ENCODE assay signal across 9 cellular contexts in the genomic region with DNA sequence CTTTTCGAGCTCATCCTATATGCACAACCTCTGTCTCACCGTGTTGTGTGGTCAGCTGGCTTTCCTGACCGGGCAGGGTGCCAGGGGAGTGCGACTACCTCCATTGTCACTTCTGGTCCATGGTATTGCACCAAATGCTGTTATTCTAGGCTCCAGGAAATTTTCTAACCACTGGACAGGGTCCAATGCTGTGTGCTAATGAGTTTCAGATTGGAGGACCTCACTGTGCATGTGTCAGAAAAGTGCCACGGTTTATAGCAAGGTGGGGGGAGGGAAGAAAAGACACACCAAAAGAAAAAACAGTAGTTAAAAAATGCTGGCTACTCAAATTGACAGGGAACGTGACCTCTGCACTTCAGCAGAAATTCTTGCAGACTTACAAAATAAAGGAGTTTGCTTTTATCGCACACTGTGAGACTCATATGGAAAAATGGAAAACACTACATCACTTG.
DNase-seq lines count a peak whose midpoint lies in the region; ATAC-seq, FAIRE-seq and TF ChIP-seq lines count a peak whose summit lies in the region.
"Had no signal": no experiment of that assay in that cellular context is flagged by ENCODE, and none has a peak within 500 bp of the region (broad histone marks: within the 10 kb centered on the region; RNA-seq: fewer than 3 reads in every experiment).

No MANE protein-coding gene starts in this region.

- POLR2A ChIA-PET in A549 (lab: Yijun Ruan, JAX): no interaction called here

- in situ Hi-C loops in KBM-7 (cut with MboI; ENCODE audit: low pct_unique_long_range_greater_than_20kb, low sequenced_read_pairs) (no loop called here), astrocyte of the cerebellum (cut with HindIII; ENCODE audit: low sequenced_read_pairs) (no loop called here), GM13977 (cut with MboI; ENCODE audit: low pct_unique_long_range_greater_than_20kb, low sequenced_read_pairs, unreplicated experiment) (no loop called here)

- no peak for TF ChIP-seq RAD21 in A549 (conservative IDR thresholded peaks at IDR 0.05 in 1 of 2, IDR thresholded peaks at IDR 0.05 in 1 of 2)

- intact Hi-C loops in lower lobe of right lung (cut with DNase I): no loop called here

- TF ChIP-seq POLR2A in A549 (IDR thresholded peaks at IDR 0.05; ENCODE audit: low read length): no peak

- no peaks in the 10 kb centered on the region for H3K27me3 ChIP-seq in lower lobe of right lung (ENCODE audit: low read depth)
- H3K27me3 ChIP-seq: upper lobe of left lung had no signal

- TF ChIP-seq CTCF in A549 (IDR thresholded peaks at IDR 0.05): no peak
- TF ChIP-seq CTCF in astrocyte of the cerebellum (IDR thresholded peaks at IDR 0.05; ENCODE audit: low read depth, low read length, missing control alignments): no peak
- no peak for TF ChIP-seq CTCF in lower lobe of right lung (IDR thresholded peaks at IDR 0.05)
- no peak for TF ChIP-seq CTCF in GM13977 (IDR thresholded peaks at IDR 0.05; ENCODE audit: extremely low read depth, insufficient read depth, missing control alignments)

- H3K36me3 ChIP-seq in lower lobe of right lung: no peaks in the 10 kb centered on the region
- H3K36me3 ChIP-seq: upper lobe of left lung had no signal

- H3K27ac ChIP-seq in A549 (peak overlapping the region; percentile 30 to 66; a peak in 5 of 6 replicates), lower lobe of right lung (no peak overlapping the region)

- DNase-seq in A549 (ENCODE audit: low read depth in 1 of 2, low spot score in 1 of 2): no peak
- DNase-seq in KBM-7: peak; percentile 21
- peak; percentile 39 for DNase-seq in astrocyte of the cerebellum (ENCODE audit: low read depth)
- DNase-seq in lower lobe of right lung: peak; percentile 56
- no peak for DNase-seq in GM13977 (ENCODE audit: low spot score)
- no peak for DNase-seq in GM19240 (ENCODE audit: insufficient read length, low spot score)
- no peak for DNase-seq in GOT3 (lab: John Stamatoyannopoulos, UW)

- CTCF ChIA-PET in A549 (lab: Yijun Ruan, JAX): interaction anchor here (0.6 kb wide), 1 partner anchor 87 kb away, joined by 4 read pairs; no protein-coding TSS in a partner anchor

- 44% methylated on average over 7 of the region's 7 CpGs for WGBS in A549 (ENCODE audit: missing lambda C conversion rate)

- ATAC-seq in A549 (no peak), lower lobe of right lung (peak in 1 of 2 donors; percentile 27), GM21381 (IDR thresholded peaks at IDR 0.05; ENCODE audit: unreplicated experiment) (no peak)

- no peak overlapping the region for H3K4me3 ChIP-seq in A549
- H3K4me3 ChIP-seq in astrocyte of the cerebellum (ENCODE audit: low read depth, low read length): no peak overlapping the region
- no peak overlapping the region for H3K4me3 ChIP-seq in lower lobe of right lung
- H3K4me3 ChIP-seq: upper lobe of left lung had no signal

- H3K9me3 ChIP-seq in A549 (no peaks in the 10 kb centered on the region), lower lobe of right lung (no peaks in the 10 kb centered on the region)
- H3K9me3 ChIP-seq: upper lobe of left lung had no signal

- no peak for TF ChIP-seq EP300 in A549 (IDR thresholded peaks at IDR 0.05)

- no peak for FAIRE-seq in A549 (lab: Jason Lieb, UNC)

- H3K4me1 ChIP-seq in A549 (peaks cover 49% of the 10 kb centered on the region), lower lobe of right lung (peaks cover 66% of the 10 kb centered on the region)

- H3K4me2 ChIP-seq in A549: peak overlapping the region; percentile 66

TF ChIP-seq in A549, 52 proteins besides CTCF, POLR2A, EP300 and RAD21:
- TF ChIP-seq HOXB5 (CRISPR knock-in tag; IDR thresholded peaks at IDR 0.05): no peak
- no peak for TF ChIP-seq NR3C1 (IDR thresholded peaks at IDR 0.05)
- TF ChIP-seq JUNB (IDR thresholded peaks at IDR 0.05): no peak
- no peak for TF ChIP-seq FOSB (CRISPR knock-in tag; IDR thresholded peaks at IDR 0.05)
- TF ChIP-seq FOXS1 (CRISPR knock-in tag; IDR thresholded peaks at IDR 0.05): no peak
- TF ChIP-seq ZFP36 (IDR thresholded peaks at IDR 0.05; ENCODE audit: borderline replicate concordance, partially characterized antibody): no peak
- no peak for TF ChIP-seq RCOR1 (IDR thresholded peaks at IDR 0.05; ENCODE audit: low read depth, low read length)
- TF ChIP-seq, protein P1, sequence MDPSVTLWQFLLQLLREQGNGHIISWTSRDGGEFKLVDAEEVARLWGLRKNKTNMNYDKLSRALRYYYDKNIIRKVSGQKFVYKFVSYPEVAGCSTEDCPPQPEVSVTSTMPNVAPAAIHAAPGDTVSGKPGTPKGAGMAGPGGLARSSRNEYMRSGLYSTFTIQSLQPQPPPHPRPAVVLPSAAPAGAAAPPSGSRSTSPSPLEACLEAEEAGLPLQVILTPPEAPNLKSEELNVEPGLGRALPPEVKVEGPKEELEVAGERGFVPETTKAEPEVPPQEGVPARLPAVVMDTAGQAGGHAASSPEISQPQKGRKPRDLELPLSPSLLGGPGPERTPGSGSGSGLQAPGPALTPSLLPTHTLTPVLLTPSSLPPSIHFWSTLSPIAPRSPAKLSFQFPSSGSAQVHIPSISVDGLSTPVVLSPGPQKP (IDR thresholded peaks at IDR 0.05; ENCODE audit: low read depth, low read length): no peak
- no peak for TF ChIP-seq JUN (IDR thresholded peaks at IDR 0.05)
- no peak for TF ChIP-seq CBX2 (IDR thresholded peaks at IDR 0.05; ENCODE audit: borderline replicate concordance, low read depth)
- no peak for TF ChIP-seq NFE2L2 (conservative IDR thresholded peaks at IDR 0.05; ENCODE audit: low read length)
- TF ChIP-seq BHLHE40 (IDR thresholded peaks at IDR 0.05; ENCODE audit: low read depth, low read length): no peak
- no peak for TF ChIP-seq MYC (IDR thresholded peaks at IDR 0.05; ENCODE audit: borderline replicate concordance, low read length)
- no peak for TF ChIP-seq HDAC2 (IDR thresholded peaks at IDR 0.05)
- TF ChIP-seq ZSCAN20 (CRISPR knock-in tag; IDR thresholded peaks at IDR 0.05): no peak
- no peak for TF ChIP-seq RFX5 (IDR thresholded peaks at IDR 0.05)
TF ChIP-seq in A549: peak in this region for 0.

Comparison
In these comparisons a context has a peak if more than half of its experiments do, and no peak if none do; other contexts are left out.
1. DNase-seq: peak in KBM-7 (single experiment), astrocyte of the cerebellum (single experiment) and lower lobe of right lung (single experiment); none in A549 (0 of 2), GM13977 (single experiment), GM19240 (single experiment) and GOT3 (single experiment).